ENCODE assay signal across 10 cellular contexts in the genomic region with DNA sequence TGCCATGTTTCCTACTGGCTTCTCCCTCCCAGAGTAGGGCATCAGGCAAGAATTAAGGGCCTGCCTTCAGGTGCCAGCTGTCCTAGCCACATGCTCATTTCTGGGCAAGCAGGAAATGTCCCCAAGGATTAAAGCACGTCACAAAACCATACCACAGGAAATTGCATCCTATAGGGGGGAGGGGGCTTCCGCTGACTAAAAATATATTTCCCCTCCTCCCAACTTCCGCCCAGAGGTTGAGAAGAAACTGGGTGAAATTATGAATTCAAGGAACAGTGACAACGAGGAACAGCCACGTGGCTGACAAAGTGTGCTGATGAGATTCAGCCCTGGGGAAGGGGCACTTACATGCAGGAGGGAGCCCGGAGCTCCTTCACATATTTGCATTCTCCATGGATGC. TPM values are rescaled to one million over a fixed set of nuclear protein-coding genes. Genes with fewer than 3 reads are reported as not detected.
DNase-seq lines count a peak whose midpoint lies in the region; ATAC-seq, FAIRE-seq and TF ChIP-seq lines count a peak whose summit lies in the region.
"Had no signal": no experiment of that assay in that cellular context is flagged by ENCODE, and none has a peak within 500 bp of the region (broad histone marks: within the 10 kb centered on the region; RNA-seq: fewer than 3 reads in every experiment).

No MANE protein-coding gene starts in this region.

- no peaks in the 10 kb centered on the region for H3K36me3 ChIP-seq in tibial nerve
- H3K36me3 ChIP-seq: BE2C had no signal

- peaks cover 64% of the 10 kb centered on the region for H3K4me1 Mint-ChIP-seq in T-helper 1 cell treated with Interleukin-12 subunit alpha and Interleukin-12 subunit beta and Interleukin-4 antibody, amounts not matched to agents 30 μg/mL and 1 μg/mL, for 36 hours (ENCODE audit: low read depth)
- peaks cover 13% of the 10 kb centered on the region for H3K4me1 Mint-ChIP-seq in glutamatergic neuron (ENCODE audit: low read depth, unreplicated experiment)

- TF ChIP-seq CTCF in glutamatergic neuron (IDR thresholded peaks at IDR 0.05; ENCODE audit: partially characterized antibody, unreplicated experiment) (no peak), tibial nerve (IDR thresholded peaks at IDR 0.05) (no peak)

- peak overlapping the region; percentile 96 for H3K4me3 Mint-ChIP-seq in T-helper 1 cell treated with Interleukin-12 subunit alpha and Interleukin-12 subunit beta and Interleukin-4 antibody, amounts not matched to agents 30 μg/mL and 1 μg/mL, for 36 hours
- H3K4me3 Mint-ChIP-seq in glutamatergic neuron (ENCODE audit: unreplicated experiment) = peak overlapping the region; percentile 40

- ATAC-seq in left ventricle myocardium superior = no peak
- no peak for ATAC-seq in activated CD4-positive, CD25-positive, alpha-beta regulatory T cell treated with anti-CD3 and anti-CD28 coated beads, Interleukin-2, amount 50 U/mL, for 24 hours
- no peak for ATAC-seq in HG03469 (IDR thresholded peaks at IDR 0.05; ENCODE audit: unreplicated experiment)

- peaks cover 0 to 89% (median 46%) of the 10 kb centered on the region in 4 donors for H3K4me1 ChIP-seq in tibial nerve
- H3K4me1 ChIP-seq: BE2C had no signal

- WGBS in tibial nerve, 2 donors = 33 to 40% methylated on average over 6 of the region's 6 CpGs

- TF ChIP-seq EP300 in tibial nerve (IDR thresholded peaks at IDR 0.05) = peak; percentile 88 to 90

- no peak overlapping the region for H3K4me3 ChIP-seq in tibial nerve

- peaks cover 38% of the 10 kb centered on the region for H3K36me3 Mint-ChIP-seq in T-helper 1 cell treated with Interleukin-12 subunit alpha and Interleukin-12 subunit beta and Interleukin-4 antibody, amounts not matched to agents 30 μg/mL and 1 μg/mL, for 36 hours (ENCODE audit: low read depth)
- no peaks in the 10 kb centered on the region for H3K36me3 Mint-ChIP-seq in glutamatergic neuron (ENCODE audit: unreplicated experiment)

- H3K27ac Mint-ChIP-seq in T-helper 1 cell treated with Interleukin-12 subunit alpha and Interleukin-12 subunit beta and Interleukin-4 antibody, amounts not matched to agents 30 μg/mL and 1 μg/mL, for 36 hours = peak overlapping the region; percentile 96
- H3K27ac Mint-ChIP-seq in glutamatergic neuron (ENCODE audit: unreplicated experiment) = no peak overlapping the region

- FAIRE-seq in RCC 7860 (lab: Jason Lieb, UNC) = no peak

- H3K27ac ChIP-seq in tibial nerve = peak overlapping the region; percentile 44 to 94 (median 73)

- no peaks in the 10 kb centered on the region for H3K27me3 Mint-ChIP-seq in T-helper 1 cell treated with Interleukin-12 subunit alpha and Interleukin-12 subunit beta and Interleukin-4 antibody, amounts not matched to agents 30 μg/mL and 1 μg/mL, for 36 hours (ENCODE audit: low read depth)
- peaks cover 9% of the 10 kb centered on the region for H3K27me3 Mint-ChIP-seq in glutamatergic neuron (ENCODE audit: unreplicated experiment)

- H3K27me3 ChIP-seq in tibial nerve = no peaks in the 10 kb centered on the region
- H3K27me3 ChIP-seq: BE2C had no signal

- intact Hi-C loops in cardiac septum (cut with DNase I) (no loop called here), left ventricle myocardium superior (cut with micrococcal nuclease) (no loop called here)

- H3K9me3 Mint-ChIP-seq in T-helper 1 cell treated with Interleukin-12 subunit alpha and Interleukin-12 subunit beta and Interleukin-4 antibody, amounts not matched to agents 30 μg/mL and 1 μg/mL, for 36 hours = no peaks in the 10 kb centered on the region
- peaks cover 2% of the 10 kb centered on the region for H3K9me3 Mint-ChIP-seq in glutamatergic neuron (ENCODE audit: unreplicated experiment)

- no peak for TF ChIP-seq POLR2A in tibial nerve (IDR thresholded peaks at IDR 0.05)

- H3K9me3 ChIP-seq in tibial nerve = no peaks in the 10 kb centered on the region
- H3K9me3 ChIP-seq: BE2C had no signal

- DNase-seq in cardiac septum (ENCODE audit: low spot score) (peak; percentile 76), left ventricle myocardium superior (no peak), glutamatergic neuron (no peak), tibial nerve (ENCODE audit: low spot score in 2 of 2) (peak in 1 of 2 donors; percentile 46), RCC 7860 (ENCODE audit: low spot score) (no peak)
- DNase-seq: BE2C had no signal

RNA-seq across cellular contexts. Expression of a gene that starts 4.1 kb away (rescaled TPM):
- total RNA-seq in cardiac septum (73.9 TPM), left ventricle myocardium superior (21.9 TPM), glutamatergic neuron (ENCODE audit: unreplicated experiment) (2.5 TPM), tibial nerve (10 to 100 TPM; 27.1 to 30.9 (median 27.8) TPM)

RNA-seq across cellular contexts. Expression of a gene that starts 17.7 kb away (rescaled TPM):
- 0.19 TPM for total RNA-seq in cardiac septum
- not detected for total RNA-seq in left ventricle myocardium superior
- not detected for total RNA-seq in glutamatergic neuron (ENCODE audit: unreplicated experiment)
- not detected for total RNA-seq in tibial nerve
- total RNA-seq: lung microvascular endothelial cell had no signal

RNA-seq across cellular contexts. Expression of a gene that starts 39.4 kb away (rescaled TPM):
- total RNA-seq in cardiac septum (71.7 TPM), left ventricle myocardium superior (68.1 TPM), glutamatergic neuron (ENCODE audit: unreplicated experiment) (67.7 TPM), tibial nerve (100 to 1,000 TPM in 3 of 4 donors, 10 to 100 TPM in 1; 98.2 to 146 (median 109) TPM)

RNA-seq across cellular contexts. Expression of a gene that starts 59.3 kb away (rescaled TPM):
- 73.0 TPM for total RNA-seq in cardiac septum
- 66.1 TPM for total RNA-seq in left ventricle myocardium superior
- 105 TPM for total RNA-seq in glutamatergic neuron (ENCODE audit: unreplicated experiment)
- total RNA-seq in tibial nerve = 100 to 1,000 TPM; 119 to 212 (median 162) TPM
